17 cellular contexts compared by ENCODE assay signal in genomic region chr2:36572752-36573125, GRCh38.
"Had no signal": no experiment of that assay in that cellular context is flagged by ENCODE, and none has a peak within 500 bp of the region (broad histone marks: within the 10 kb centered on the region; RNA-seq: fewer than 3 reads in every experiment).

No MANE protein-coding gene starts in this region.

- H3K9me3 ChIP-seq: lower lobe of right lung, mucosa of descending colon, right lobe of liver had no signal

- H3K4me1 Mint-ChIP-seq: activated naive CD4-positive, alpha-beta T cell treated with anti-CD3 and anti-CD28 coated beads, Interleukin-2, amount 10 ng/mL, durations not matched to agents 7 days and 5 days had no signal

- H3K27me3 Mint-ChIP-seq: activated B cell treated with CpG ODN at 0.5 μM for 24 hours; activated naive CD4-positive, alpha-beta T cell treated with anti-CD3 and anti-CD28 coated beads, Interleukin-2, amount 10 ng/mL, durations not matched to agents 7 days and 5 days; naive thymus-derived CD8-positive, alpha-beta T cell; progenitor cell of endocrine pancreas; stimulated activated naive B cell treated with anti-CD40 and anti-IgM and Interleukin-4, amounts not matched to agents 10 μg/mL and 1 μg/mL and 100 μg/mL, for 72 hours had no signal

- H3K27me3 ChIP-seq: right lobe of liver had no signal

- H3K27ac Mint-ChIP-seq: activated B cell treated with CpG ODN at 0.5 μM for 24 hours; activated naive CD4-positive, alpha-beta T cell treated with anti-CD3 and anti-CD28 coated beads, Interleukin-2, amount 10 ng/mL, durations not matched to agents 7 days and 5 days; activated T-helper 2 cell treated with anti-CD3 and anti-CD28 coated beads, Interferon-gamma antibody, Interleukin-2, Interleukin-4, amounts not matched to agents 10 μg/mL and 5 μg/mL and 100 μg/mL, durations not matched to agents 14 hours and 24 hours and 36 hours; stimulated activated naive B cell treated with anti-CD40 and anti-IgM and Interleukin-4, amounts not matched to agents 10 μg/mL and 1 μg/mL and 100 μg/mL, for 72 hours; T-helper 1 cell treated with Interleukin-12 subunit alpha and Interleukin-12 subunit beta and Interleukin-4 antibody, amounts not matched to agents 30 μg/mL and 1 μg/mL, for 36 hours had no signal

- FAIRE-seq: TTC549 had no signal

- H3K4me3 Mint-ChIP-seq: activated B cell treated with CpG ODN at 0.5 μM for 24 hours; activated naive CD4-positive, alpha-beta T cell treated with anti-CD3 and anti-CD28 coated beads, Interleukin-2, amount 10 ng/mL, durations not matched to agents 7 days and 5 days; naive thymus-derived CD8-positive, alpha-beta T cell; stimulated activated naive B cell treated with anti-CD40 and anti-IgM and Interleukin-4, amounts not matched to agents 10 μg/mL and 1 μg/mL and 100 μg/mL, for 72 hours; T-helper 1 cell treated with Interleukin-12 subunit alpha and Interleukin-12 subunit beta and Interleukin-4 antibody, amounts not matched to agents 30 μg/mL and 1 μg/mL, for 36 hours had no signal

- ATAC-seq: mucosa of descending colon; naive thymus-derived CD8-positive, alpha-beta T cell; right lobe of liver; stimulated activated naive B cell treated with anti-CD40 and anti-IgM and Interleukin-4, amounts not matched to agents 10 μg/mL and 1 μg/mL and 100 μg/mL, for 72 hours had no signal

- H3K9me3 Mint-ChIP-seq: activated B cell treated with CpG ODN at 0.5 μM for 24 hours; activated naive CD4-positive, alpha-beta T cell treated with anti-CD3 and anti-CD28 coated beads, Interleukin-2, amount 10 ng/mL, durations not matched to agents 7 days and 5 days; activated T-helper 2 cell treated with anti-CD3 and anti-CD28 coated beads, Interferon-gamma antibody, Interleukin-2, Interleukin-4, amounts not matched to agents 10 μg/mL and 5 μg/mL and 100 μg/mL, durations not matched to agents 14 hours and 24 hours and 36 hours; naive thymus-derived CD8-positive, alpha-beta T cell; stimulated activated naive B cell treated with anti-CD40 and anti-IgM and Interleukin-4, amounts not matched to agents 10 μg/mL and 1 μg/mL and 100 μg/mL, for 72 hours; T-helper 1 cell treated with Interleukin-12 subunit alpha and Interleukin-12 subunit beta and Interleukin-4 antibody, amounts not matched to agents 30 μg/mL and 1 μg/mL, for 36 hours had no signal

- H3K27ac ChIP-seq: coronary artery, epithelial cell of prostate, lower lobe of right lung, right lobe of liver had no signal

- DNase-seq: activated B cell treated with CpG ODN at 0.5 μM for 24 hours; activated naive CD4-positive, alpha-beta T cell treated with anti-CD3 and anti-CD28 coated beads, Interleukin-2, amount 10 ng/mL, durations not matched to agents 7 days and 5 days; central memory CD4-positive, alpha-beta T cell; effector CD8-positive, alpha-beta T cell; hypothalamus; lower lobe of right lung; mucosa of descending colon; naive thymus-derived CD8-positive, alpha-beta T cell; right lobe of liver; stimulated activated CD4-positive, alpha-beta T cell treated with anti-CD3 and anti-CD28 coated beads, Interleukin-2, amount 100 ng/mL, for 24 hours; stimulated activated naive B cell treated with anti-CD40 and anti-IgM and Interleukin-4, amounts not matched to agents 10 μg/mL and 1 μg/mL and 100 μg/mL, for 72 hours had no signal

- H3K4me3 ChIP-seq: coronary artery, lower lobe of right lung, mucosa of descending colon, right lobe of liver had no signal
